In the genomic region with DNA sequence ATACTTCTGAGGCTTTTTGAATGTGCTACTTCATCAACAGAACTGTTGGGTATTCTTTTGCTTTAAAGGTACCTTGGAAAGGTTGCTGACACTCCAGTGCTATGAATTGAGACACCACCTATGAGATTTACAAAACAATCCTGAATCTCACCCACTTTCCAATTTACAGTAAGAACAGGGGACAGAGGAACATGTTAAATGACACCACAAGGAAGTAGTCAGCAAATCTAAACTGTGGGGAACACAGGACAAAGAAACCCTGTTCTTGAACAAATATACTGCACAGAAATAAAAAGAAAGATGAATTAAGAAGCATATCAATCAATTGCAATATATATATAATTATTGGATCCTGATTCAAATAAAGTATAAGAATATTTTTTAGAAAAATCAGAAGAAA, we compare ENCODE assay signal across 2 cellular contexts.
TF ChIP-seq lines count a peak whose summit lies in the region.

No MANE protein-coding gene starts in this region.

TF ChIP-seq in HepG2, 621 proteins besides CTCF, POLR2A, EP300 and RAD21 (continued from another document):
- TF ChIP-seq ZMYM3 (CRISPR knock-in tag; IDR thresholded peaks at IDR 0.05) = no peak

TF ChIP-seq in HCT116, 20 proteins besides CTCF, POLR2A, EP300 and RAD21:
- TF ChIP-seq, protein P1, sequence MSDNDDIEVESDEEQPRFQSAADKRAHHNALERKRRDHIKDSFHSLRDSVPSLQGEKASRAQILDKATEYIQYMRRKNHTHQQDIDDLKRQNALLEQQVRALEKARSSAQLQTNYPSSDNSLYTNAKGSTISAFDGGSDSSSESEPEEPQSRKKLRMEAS (IDR thresholded peaks at IDR 0.05) = no peak
- peak; percentile 31; the same call in 1 of the 2 replicates for TF ChIP-seq CBX3 (IDR thresholded peaks at IDR 0.05; ENCODE audit: low read depth)
